9 cellular contexts compared by ENCODE assay signal in the genomic region with DNA sequence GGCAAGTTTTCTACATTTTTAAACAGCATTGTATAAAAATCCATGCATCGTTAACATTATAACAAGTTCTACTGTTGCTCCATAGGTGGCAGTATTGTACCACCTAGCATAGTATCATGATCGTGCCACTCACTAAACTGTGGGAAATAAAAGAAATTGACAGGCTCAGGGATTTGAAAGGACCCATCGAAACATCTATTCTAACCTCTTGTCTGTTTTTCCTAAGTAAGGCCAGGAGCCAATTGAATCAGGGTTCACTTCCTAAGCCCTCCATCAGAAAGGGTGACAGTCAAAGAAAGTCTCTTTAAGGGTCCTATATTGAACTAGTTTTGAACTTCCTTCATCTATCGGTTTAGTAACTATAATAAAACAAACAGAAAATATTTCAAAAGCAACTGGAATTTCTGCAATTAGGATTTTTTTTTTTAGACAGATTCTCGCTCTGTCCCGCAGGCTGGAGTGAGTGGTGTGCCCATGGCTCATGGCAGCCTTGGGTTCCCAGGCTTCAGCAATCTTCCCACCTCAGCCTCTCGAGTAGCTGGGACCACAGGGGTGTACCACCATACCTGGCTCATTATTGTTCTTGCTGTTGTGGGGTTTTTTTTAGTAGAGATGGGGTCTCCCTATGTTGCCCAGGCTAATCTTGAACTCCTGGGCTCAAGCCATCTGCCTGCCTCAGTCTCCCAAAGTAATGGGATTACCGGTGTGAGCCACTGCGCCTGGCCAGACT. TPM values are rescaled to one million over a fixed set of nuclear protein-coding genes. Genes with fewer than 3 reads are reported as not detected.
DNase-seq lines count a peak whose midpoint lies in the region; ATAC-seq, FAIRE-seq and TF ChIP-seq lines count a peak whose summit lies in the region.
"Had no signal": no experiment of that assay in that cellular context is flagged by ENCODE, and none has a peak within 500 bp of the region (broad histone marks: within the 10 kb centered on the region; RNA-seq: fewer than 3 reads in every experiment).

No MANE protein-coding gene starts in this region.

- H3K36me3 ChIP-seq in CD4-positive, alpha-beta memory T cell (ENCODE audit: insufficient read depth, low read length): no peaks in the 10 kb centered on the region
- H3K36me3 ChIP-seq in kidney (ENCODE audit: control insufficient read depth in 1 of 2, insufficient read depth in 2 of 2, low read length in 2 of 2) (no peaks in the 10 kb centered on the region), thoracic aorta (peaks cover 3% of the 10 kb centered on the region)

- peaks cover 0 to 5% (median 2%) of the 10 kb centered on the region in 4 donors for H3K4me1 Mint-ChIP-seq in CD4-positive, alpha-beta memory T cell
- H3K4me1 Mint-ChIP-seq in MCF 10A (ENCODE audit: insufficient read depth, unreplicated experiment): peaks cover 6% of the 10 kb centered on the region

- H3K9me3 Mint-ChIP-seq in CD4-positive, alpha-beta memory T cell: no peaks in the 10 kb centered on the region
- H3K9me3 Mint-ChIP-seq in MCF 10A (ENCODE audit: unreplicated experiment): no peaks in the 10 kb centered on the region

- no peaks in the 10 kb centered on the region for H3K9me3 ChIP-seq in CD4-positive, alpha-beta memory T cell (ENCODE audit: control insufficient read depth in 1 of 2, low read length in 2 of 2)
- H3K9me3 ChIP-seq in kidney (ENCODE audit: control insufficient read depth in 1 of 2, low read length in 2 of 2): no peaks in the 10 kb centered on the region
- no peaks in the 10 kb centered on the region for H3K9me3 ChIP-seq in thoracic aorta

- no peak overlapping the region for H3K4me3 Mint-ChIP-seq in CD4-positive, alpha-beta memory T cell
- no peak overlapping the region for H3K4me3 Mint-ChIP-seq in MCF 10A (ENCODE audit: unreplicated experiment)
- H3K4me3 Mint-ChIP-seq: activated naive CD8-positive, alpha-beta T cell had no signal

- H3K27ac ChIP-seq in CD4-positive, alpha-beta memory T cell (ENCODE audit: low read depth, low read length): no peak overlapping the region
- H3K27ac ChIP-seq in kidney (ENCODE audit: low read depth in 2 of 2, low read length in 2 of 2): no peak overlapping the region
- H3K27ac ChIP-seq in thoracic aorta: no peak overlapping the region

- peak; percentile 94 for FAIRE-seq in kidney (lab: Jason Lieb, UNC)

- intact Hi-C loops in CD4-positive, alpha-beta memory T cell (cut with micrococcal nuclease): loop anchor here (1.0 to 5.0 kb wide), 3 partner anchors 136 to 605 kb away; no protein-coding TSS in a partner anchor
- intact Hi-C loops in MCF 10A (cut with micrococcal nuclease): loop anchor here (1.0 to 5.0 kb wide), 7 partner anchors 136 to 705 kb away; no protein-coding TSS in a partner anchor
- intact Hi-C loops in kidney (cut with DNase I): loop anchor here (10.0 kb wide), 1 partner anchor 137 kb away; no protein-coding TSS in a partner anchor

- H3K36me3 Mint-ChIP-seq in CD4-positive, alpha-beta memory T cell: no peaks in the 10 kb centered on the region
- H3K36me3 Mint-ChIP-seq in MCF 10A (ENCODE audit: insufficient read depth, unreplicated experiment): peaks cover 7% of the 10 kb centered on the region
- H3K36me3 Mint-ChIP-seq: activated naive CD8-positive, alpha-beta T cell had no signal

- H3K9ac ChIP-seq in kidney (ENCODE audit: low read length in 2 of 2): no peak overlapping the region

- peaks cover 1 to 3% of the 10 kb centered on the region in 2 donors for H3K27me3 Mint-ChIP-seq in CD4-positive, alpha-beta memory T cell
- H3K27me3 Mint-ChIP-seq in MCF 10A (ENCODE audit: insufficient read depth, unreplicated experiment): no peaks in the 10 kb centered on the region
- H3K27me3 Mint-ChIP-seq: activated naive CD8-positive, alpha-beta T cell had no signal

- TF ChIP-seq CTCF in GM13977 (IDR thresholded peaks at IDR 0.05; ENCODE audit: extremely low read depth, insufficient read depth, missing control alignments) (peak; percentile 78), MCF 10A (IDR thresholded peaks at IDR 0.05; ENCODE audit: unreplicated experiment) (peak; percentile 66), kidney (IDR thresholded peaks at IDR 0.05; ENCODE audit: borderline replicate concordance, extremely low read depth, insufficient read depth) (peak; percentile 91), thoracic aorta (IDR thresholded peaks at IDR 0.05) (peak; percentile 79)

- H3K27me3 ChIP-seq in CD4-positive, alpha-beta memory T cell (ENCODE audit: insufficient read depth, low read length): no peaks in the 10 kb centered on the region
- no peaks in the 10 kb centered on the region for H3K27me3 ChIP-seq in thoracic aorta (replicated peaks; ENCODE audit: insufficient read depth)

- no peak overlapping the region for H3K4me3 ChIP-seq in CD4-positive, alpha-beta memory T cell (ENCODE audit: low read length in 2 of 2)
- H3K4me3 ChIP-seq in kidney (ENCODE audit: low read length in 2 of 2): no peak overlapping the region
- no peak overlapping the region for H3K4me3 ChIP-seq in thoracic aorta

- in situ Hi-C loops in GM13977 (cut with MboI; ENCODE audit: low pct_unique_long_range_greater_than_20kb, low sequenced_read_pairs, unreplicated experiment): loop anchor here (25.0 kb wide), 2 partner anchors 505 to 630 kb away; no protein-coding TSS in a partner anchor

- peak in 4 of 5 donors; percentile 53 to 62 (median 58) for DNase-seq in CD4-positive, alpha-beta memory T cell
- peak; percentile 57 for DNase-seq in GM13977 (ENCODE audit: low spot score)
- peak; percentile 35 for DNase-seq in NCI-H345 treated with DMSO at 0.1 percent for 48 hours (lab: John Stamatoyannopoulos, UW; ENCODE audit: unreplicated experiment)
- DNase-seq in MCF 10A (ENCODE audit: unreplicated experiment): peak; percentile 70
- no peak for DNase-seq in kidney
- no peak for DNase-seq in thoracic aorta (ENCODE audit: low spot score)
- no peak for DNase-seq in COR-L47 (lab: John Stamatoyannopoulos, UW)

- no TSS peak for BruUV-seq in MCF 10A (replicated peaks; lab: Mats Ljungman, UMichigan)

- no peak overlapping the region for H3K27ac Mint-ChIP-seq in CD4-positive, alpha-beta memory T cell
- no peak overlapping the region for H3K27ac Mint-ChIP-seq in MCF 10A (ENCODE audit: low read depth, unreplicated experiment)
- H3K27ac Mint-ChIP-seq: activated naive CD8-positive, alpha-beta T cell had no signal

- no peaks in the 10 kb centered on the region for H3K4me1 ChIP-seq in CD4-positive, alpha-beta memory T cell (ENCODE audit: insufficient read depth, low read length)
- H3K4me1 ChIP-seq in kidney (ENCODE audit: control insufficient read depth in 1 of 2, insufficient read depth in 1 of 2, low read depth in 1 of 2, low read length in 2 of 2) (no peaks in the 10 kb centered on the region), thoracic aorta (ENCODE audit: control insufficient read depth in 1 of 2, low read depth in 2 of 2) (peaks cover 0 to 6% of the 10 kb centered on the region in 2 donors)

- peak; percentile 66 for ATAC-seq in HG02973 (IDR thresholded peaks at IDR 0.05; ENCODE audit: unreplicated experiment)
- peak; percentile 65 for ATAC-seq in thoracic aorta (ENCODE audit: insufficient number of reproducible peaks, low FRiP score, low read depth)

- CTCF ChIA-PET in CD4-positive, alpha-beta memory T cell (lab: Charles Lee; ENCODE audit: partially characterized antibody): interaction anchor here (1.0 to 10.5 kb wide), 13 partner anchors 12 to 497 kb away, joined by 3 to 114 read pairs (median 3); no protein-coding TSS in a partner anchor
- CTCF ChIA-PET in MCF 10A (lab: Yijun Ruan, JAX): interaction anchor here (0.7 to 3.8 kb wide), 20 partner anchors 9 to 666 kb away, joined by 3 to 39 read pairs (median 5); a partner anchor contains a TSS

- POLR2A ChIA-PET in CD4-positive, alpha-beta memory T cell (lab: Charles Lee; ENCODE audit: partially characterized antibody): no interaction called here
- POLR2A ChIA-PET in MCF 10A (lab: Yijun Ruan, JAX): no interaction called here

RNA-seq across cellular contexts. Expression of a gene that starts 9.4 kb away (rescaled TPM):
- total RNA-seq in CD4-positive, alpha-beta memory T cell: 1 to 10 TPM; 1.7 to 3.4 TPM
- 1 to 10 TPM; 1.4 to 3.1 TPM for polyA plus RNA-seq in CD4-positive, alpha-beta memory T cell
- total RNA-seq in MCF 10A (2022) (29.6 and 34.2 TPM in 2 replicates), kidney (11.6 TPM), thoracic aorta (100 to 1,000 TPM in 1 of 2 donors, 10 to 100 TPM in 1; 82.2 to 109 TPM)
- polyA plus RNA-seq in kidney (ENCODE audit: insufficient read depth, low read depth, low replicate concordance): 11.4 TPM

RNA-seq across cellular contexts. Expression of a gene that starts 36.2 kb away (rescaled TPM):
- 10 to 100 TPM; 31.7 to 34.0 TPM for total RNA-seq in CD4-positive, alpha-beta memory T cell
- polyA plus RNA-seq in CD4-positive, alpha-beta memory T cell: 10 to 100 TPM; 11.3 to 13.8 TPM
- 35.4 and 55.5 TPM in 2 replicates for total RNA-seq in MCF 10A (2022)
- 26.1 TPM for total RNA-seq in kidney
- polyA plus RNA-seq in kidney (ENCODE audit: insufficient read depth, low read depth, low replicate concordance): 10.3 TPM
- total RNA-seq in thoracic aorta: 10 to 100 TPM; 26.1 to 28.4 TPM

Comparison
In these comparisons a context has a peak if more than half of its experiments do, and no peak if none do; other contexts are left out.
1. DNase-seq: peak in CD4-positive, alpha-beta memory T cell (4 of 5), GM13977 (single experiment), NCI-H345 treated with DMSO at 0.1 percent for 48 hours (single experiment) and MCF 10A (single experiment); none in kidney (single experiment), thoracic aorta (single experiment) and COR-L47 (single experiment).
2. Peak in every context shown above with its lines, with median percentiles within 50 percentile points of each other: CTCF ChIP-seq.